Comparison of ENCODE assay signal across 8 cellular contexts in the genomic region with DNA sequence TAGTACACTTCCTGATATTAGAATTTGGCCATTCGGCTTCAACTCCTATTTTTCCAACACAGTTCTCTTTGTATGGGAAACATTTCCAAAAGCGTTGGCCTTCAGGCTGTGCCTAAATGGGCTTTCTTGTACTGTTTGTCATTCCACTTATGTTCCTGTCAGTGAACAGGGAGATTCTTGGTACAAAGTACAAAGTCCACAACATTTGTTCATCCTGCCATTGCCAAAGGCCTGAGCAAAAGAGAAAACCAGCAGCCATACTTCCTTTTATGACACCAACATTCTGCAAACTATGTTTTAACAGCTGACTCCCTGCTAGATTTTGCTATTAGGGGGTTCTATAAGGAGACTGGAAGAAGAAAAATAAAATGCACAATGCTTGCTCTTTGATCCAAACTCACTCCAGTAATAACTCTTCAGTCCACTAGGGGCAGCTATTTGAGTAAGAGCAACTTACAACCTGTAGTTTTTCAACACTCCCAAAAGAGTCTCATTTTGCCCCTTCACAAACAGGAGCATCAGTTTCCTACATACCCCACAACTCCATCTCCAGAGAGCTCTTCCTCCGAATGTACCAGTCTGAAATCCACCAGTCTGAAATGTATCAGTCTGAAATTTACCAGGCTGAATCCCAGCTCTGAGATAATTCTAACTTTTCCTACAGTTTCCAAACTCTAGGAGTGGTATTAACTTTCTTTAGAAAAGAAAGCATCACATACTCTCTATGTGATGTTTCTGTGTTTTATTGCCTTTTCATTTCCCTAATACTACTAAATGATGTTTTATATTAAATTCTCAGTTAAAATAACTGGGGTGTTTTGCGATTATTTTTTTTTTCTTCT.
DNase-seq lines count a peak whose midpoint lies in the region; ATAC-seq and TF ChIP-seq lines count a peak whose summit lies in the region.

No MANE protein-coding gene starts in this region.

- TF ChIP-seq CTCF in DND-41 (IDR thresholded peaks at IDR 0.05; ENCODE audit: borderline replicate concordance, extremely low read depth, low read length, poor library complexity, severe bottlenecking) = peak; percentile 49
- no peak for TF ChIP-seq CTCF in HEK293 (tag by site-specific recombination; IDR thresholded peaks at IDR 0.05)
- TF ChIP-seq CTCF in kidney epithelial cell (IDR thresholded peaks at IDR 0.05; ENCODE audit: insufficient read depth, low read length, poor library complexity, severe bottlenecking) = peak; percentile 62

- POLR2A ChIA-PET in HEK293 (lab: Yijun Ruan, JAX) = no interaction called here

- H3K79me2 ChIP-seq in DND-41 (ENCODE audit: insufficient read depth, low read length) = no peaks in the 10 kb centered on the region

- H3K4me3 ChIP-seq in DND-41 (ENCODE audit: low read depth in 1 of 2, low read length in 2 of 2) (no peak overlapping the region), HEK293 (ENCODE audit: low read depth, low read length) (no peak overlapping the region), kidney epithelial cell (ENCODE audit: low read depth, low read length) (no peak overlapping the region)

- no peaks in the 10 kb centered on the region for H3K36me3 ChIP-seq in DND-41 (ENCODE audit: insufficient read depth, low read length)
- H3K36me3 ChIP-seq in HEK293 (ENCODE audit: control insufficient read depth in 2 of 2, insufficient read depth in 1 of 2, low read length in 2 of 2) = no peaks in the 10 kb centered on the region
- H3K36me3 ChIP-seq in kidney epithelial cell (ENCODE audit: control insufficient read depth, insufficient read depth, low read length) = no peaks in the 10 kb centered on the region

- no peaks in the 10 kb centered on the region for H3K4me1 ChIP-seq in DND-41 (ENCODE audit: insufficient read depth, low read length)
- no peaks in the 10 kb centered on the region for H3K4me1 ChIP-seq in HEK293 (ENCODE audit: control insufficient read depth, insufficient read depth, low read length)

- H3K27ac ChIP-seq in DND-41 (ENCODE audit: low read length) (no peak overlapping the region), HEK293 (ENCODE audit: extremely low read depth, low read depth, low read length) (no peak overlapping the region)

- DNase-seq in DND-41 (no peak), RKO (ENCODE audit: low spot score) (peak; percentile 51), kidney epithelial cell (ENCODE audit: low read depth) (no peak), middle frontal gyrus (ENCODE audit: extremely low spot score, low spot score) (no peak), NCI-H1105 (lab: John Stamatoyannopoulos, UW) (no peak)
- DNase-seq in activated naive CD4-positive, alpha-beta T cell treated with anti-CD3 and anti-CD28 coated beads, Interleukin-2, amount 50 U/mL, for 16 hours = no peak
- no peak for DNase-seq in stimulated activated naive CD4-positive, alpha-beta T cell (lab: John Stamatoyannopoulos, UW)

- no peak overlapping the region for H3K4me2 ChIP-seq in DND-41 (ENCODE audit: insufficient read depth, low read length)

- no peak; the same call in 2 of the 3 replicates for ATAC-seq in DND-41 (ENCODE audit: insufficient read depth, low read depth)

- no peak overlapping the region for H3K9ac ChIP-seq in DND-41 (ENCODE audit: low read depth, low read length)

- CTCF ChIA-PET in HEK293 (lab: Yijun Ruan, JAX) = interaction anchor here (0.5 to 1.8 kb wide), 10 partner anchors 9 to 1372 kb away, joined by 3 to 5 read pairs (median 4); no protein-coding TSS in a partner anchor

- H3K9me3 ChIP-seq in DND-41 (ENCODE audit: insufficient read depth, low read length, severe bottlenecking) (no peaks in the 10 kb centered on the region), HEK293 (ENCODE audit: control insufficient read depth, insufficient read depth, low read depth, low read length) (no peaks in the 10 kb centered on the region)

- H3K27me3 ChIP-seq in DND-41 (ENCODE audit: insufficient read depth, low read length, poor library complexity) = no peaks in the 10 kb centered on the region
- H3K27me3 ChIP-seq in kidney epithelial cell (ENCODE audit: control insufficient read depth, insufficient read depth, low read length) = no peaks in the 10 kb centered on the region

- no peaks in the 10 kb centered on the region for H4K20me1 ChIP-seq in DND-41 (ENCODE audit: insufficient read depth, low read length)

- H2AFZ ChIP-seq in DND-41 (ENCODE audit: low read depth, low read length) = no peak overlapping the region

TF ChIP-seq in HEK293, 187 proteins besides CTCF, POLR2A, EP300 and RAD21:
- TF ChIP-seq TCF7L2 (IDR thresholded peaks at IDR 0.05; ENCODE audit: borderline replicate concordance, low read depth, low read length) (no peak), SCRT2 (tag by site-specific recombination; IDR thresholded peaks at IDR 0.05) (peak; percentile 20; the same call in 1 of the 2 replicates)
